27 cellular contexts compared by ENCODE assay signal in genomic region chr7:12028508-12028907, GRCh38.
DNase-seq lines count a peak whose midpoint lies in the region; ATAC-seq and TF ChIP-seq lines count a peak whose summit lies in the region.
"Had no signal": no experiment of that assay in that cellular context is flagged by ENCODE, and none has a peak within 500 bp of the region (broad histone marks: within the 10 kb centered on the region; RNA-seq: fewer than 3 reads in every experiment).

No MANE protein-coding gene starts in this region.

- DNase-seq in A172 (ENCODE audit: low spot score), result peak; percentile 21
- peak; percentile 20 for DNase-seq in H4 (ENCODE audit: low spot score)
- DNase-seq in SJCRH30, result peak; percentile 7 to 9
- DNase-seq in fibroblast of the aortic adventitia (ENCODE audit: low read depth), result peak; percentile 30
- no peak for DNase-seq in chondrocyte (ENCODE audit: low spot score)
- no peak for DNase-seq in midbrain (lab: John Stamatoyannopoulos, UW)
- no peak for DNase-seq in cerebellar nuclear complex (lab: John Stamatoyannopoulos, UW)
- DNase-seq: 8988T; activated CD4-positive, alpha-beta memory T cell treated with anti-CD3 and anti-CD28 coated beads for 36 hours; activated CD8-positive, alpha-beta memory T cell treated with anti-CD3 and anti-CD28 coated beads, Interleukin-2, amount 50 U/mL, for 48 hours; anterior cingulate cortex; CD4-positive, alpha-beta memory T cell; DMS 273 treated with DMSO at 0.1 percent for 48 hours; NCI-H1048; NCI-H1694 treated with DMSO at 0.1 percent for 48 hours; NCI-H526; NK-92 treated with Interleukin-12 subunit alpha and Interleukin-12 subunit beta, amount 100 ng/mL, for 24 hours; Peyer's patch; SIG-M5; stimulated activated naive CD8-positive, alpha-beta T cell treated with anti-CD3 and anti-CD28 coated beads, Interleukin-15, Interleukin-2, amounts not matched to agents 100 U/mL and 50 U/mL, for 24 hours had no signal

- H3K9me3 ChIP-seq in SJCRH30 (replicated peaks), result peaks cover 4% of the 10 kb centered on the region
- H3K9me3 ChIP-seq: Peyer's patch, thoracic aorta had no signal

- no peaks in the 10 kb centered on the region for H3K27me3 ChIP-seq in SJCRH30
- H3K27me3 ChIP-seq: Peyer's patch had no signal

- peaks cover 32% of the 10 kb centered on the region for H3K4me1 ChIP-seq in SJCRH30
- H3K4me1 ChIP-seq: Peyer's patch had no signal

- no peak overlapping the region for H3K27ac Mint-ChIP-seq in chondrocyte (ENCODE audit: unreplicated experiment)
- H3K27ac Mint-ChIP-seq: activated CD4-positive, alpha-beta memory T cell treated with anti-CD3 and anti-CD28 coated beads for 36 hours; activated naive CD4-positive, alpha-beta T cell treated with anti-CD3 and anti-CD28 coated beads, Interleukin-2, amount 50 U/mL, for 72 hours; activated T-helper 2 cell treated with anti-CD3 and anti-CD28 coated beads, Interferon-gamma antibody, Interleukin-2, Interleukin-4, amounts not matched to agents 10 μg/mL and 5 μg/mL and 100 μg/mL, durations not matched to agents 14 hours and 24 hours and 36 hours; CD4-positive, alpha-beta memory T cell; nephron had no signal

- H3K4me3 ChIP-seq in SJCRH30, result no peak overlapping the region
- no peak overlapping the region for H3K4me3 ChIP-seq in fibroblast of the aortic adventitia (ENCODE audit: low read depth, low read length)
- H3K4me3 ChIP-seq: Peyer's patch, thoracic aorta had no signal

- H3K27me3 Mint-ChIP-seq in chondrocyte (ENCODE audit: low read depth), result no peaks in the 10 kb centered on the region
- H3K27me3 Mint-ChIP-seq: central memory CD8-positive, alpha-beta T cell had no signal

- TF ChIP-seq CTCF in fibroblast of the aortic adventitia (IDR thresholded peaks at IDR 0.05; ENCODE audit: insufficient read depth, low read length) (no peak), chondrocyte (IDR thresholded peaks at IDR 0.05) (no peak)

- no peak overlapping the region for H3K27ac ChIP-seq in SJCRH30
- H3K27ac ChIP-seq: Peyer's patch, thoracic aorta had no signal

- peaks cover 22% of the 10 kb centered on the region for H3K4me1 Mint-ChIP-seq in chondrocyte (ENCODE audit: low read depth)
- H3K4me1 Mint-ChIP-seq: CD4-positive, alpha-beta memory T cell; central memory CD8-positive, alpha-beta T cell; nephron had no signal

- no peak overlapping the region for H3K4me3 Mint-ChIP-seq in chondrocyte (ENCODE audit: unreplicated experiment)
- H3K4me3 Mint-ChIP-seq: activated CD4-positive, alpha-beta memory T cell treated with anti-CD3 and anti-CD28 coated beads for 36 hours; CD4-positive, alpha-beta memory T cell; central memory CD8-positive, alpha-beta T cell; nephron had no signal

- no peak for ATAC-seq in HG03108 (IDR thresholded peaks at IDR 0.05; ENCODE audit: unreplicated experiment)
- ATAC-seq: activated naive CD4-positive, alpha-beta T cell treated with anti-CD3 and anti-CD28 coated beads, Interleukin-2, amount 50 U/mL, for 72 hours; HCT116; stimulated activated naive CD8-positive, alpha-beta T cell treated with anti-CD3 and anti-CD28 coated beads, Interleukin-15, Interleukin-2, amounts not matched to agents 100 U/mL and 50 U/mL, for 24 hours had no signal

- no peaks in the 10 kb centered on the region for H3K36me3 Mint-ChIP-seq in chondrocyte (ENCODE audit: low read depth)
- H3K36me3 Mint-ChIP-seq: activated CD4-positive, alpha-beta memory T cell treated with anti-CD3 and anti-CD28 coated beads for 36 hours; activated naive CD4-positive, alpha-beta T cell treated with anti-CD3 and anti-CD28 coated beads, Interleukin-2, amount 50 U/mL, for 72 hours; CD4-positive, alpha-beta memory T cell had no signal

- no peaks in the 10 kb centered on the region for H3K36me3 ChIP-seq in SJCRH30
- H3K36me3 ChIP-seq: Peyer's patch, thoracic aorta had no signal

- H3K9me3 Mint-ChIP-seq in chondrocyte (ENCODE audit: low read depth), result peaks cover 10% of the 10 kb centered on the region
- H3K9me3 Mint-ChIP-seq: activated CD4-positive, alpha-beta memory T cell treated with anti-CD3 and anti-CD28 coated beads for 36 hours; activated naive CD4-positive, alpha-beta T cell treated with anti-CD3 and anti-CD28 coated beads, Interleukin-2, amount 50 U/mL, for 72 hours; activated T-helper 2 cell treated with anti-CD3 and anti-CD28 coated beads, Interferon-gamma antibody, Interleukin-2, Interleukin-4, amounts not matched to agents 10 μg/mL and 5 μg/mL and 100 μg/mL, durations not matched to agents 14 hours and 24 hours and 36 hours; CD4-positive, alpha-beta memory T cell; central memory CD8-positive, alpha-beta T cell; nephron had no signal

Comparison
In these comparisons a context has a peak if more than half of its experiments do, and no peak if none do; other contexts are left out.
1. DNase-seq: peak in A172 (single experiment), H4 (single experiment), SJCRH30 (2 of 2) and fibroblast of the aortic adventitia (single experiment); none in chondrocyte (single experiment), midbrain (single experiment) and cerebellar nuclear complex (0 of 2).